In the genomic region with DNA sequence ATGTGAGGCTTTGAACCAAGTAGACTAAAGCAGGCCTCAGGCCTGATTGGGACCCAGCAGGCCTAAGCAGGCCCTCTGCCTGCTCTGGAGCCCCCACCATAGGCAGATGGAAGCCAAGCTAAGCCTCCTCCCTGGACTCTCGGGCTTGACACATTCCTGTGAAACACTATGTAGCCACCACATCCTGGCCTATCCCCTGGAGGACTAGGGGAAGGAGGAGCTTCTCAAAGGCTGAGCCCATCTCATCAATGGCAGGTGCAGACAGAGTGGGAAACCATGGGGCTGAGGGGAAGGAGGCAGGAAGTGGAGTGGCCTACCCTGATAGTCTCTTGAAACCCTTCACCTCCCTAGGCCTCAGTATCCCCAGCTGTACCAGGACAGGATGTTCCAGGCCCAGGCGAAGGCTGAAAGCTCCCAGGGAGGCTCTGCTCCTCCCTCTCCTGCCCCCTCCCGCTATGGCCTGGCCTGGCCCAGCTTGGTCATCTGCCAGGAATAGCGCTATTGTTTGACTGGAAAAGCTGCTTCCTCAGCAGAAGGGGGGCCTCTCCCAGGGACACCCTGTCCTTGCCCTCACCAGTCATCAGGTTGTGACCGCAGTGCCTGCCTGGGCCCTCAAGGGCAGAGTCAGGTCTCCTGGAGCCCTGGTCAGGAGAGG, we compare ENCODE assay signal across 8 cellular contexts. TPM values are rescaled to one million over a fixed set of nuclear protein-coding genes. Genes with fewer than 3 reads are reported as not detected.
DNase-seq lines count a peak whose midpoint lies in the region; ATAC-seq and TF ChIP-seq lines count a peak whose summit lies in the region.

No MANE protein-coding gene starts in this region.

- H2AFZ ChIP-seq in PC-3 (ENCODE audit: low read length) = no peak overlapping the region

- H3K36me3 ChIP-seq in PC-3 (ENCODE audit: low read depth, low read length) (peaks cover 3% of the 10 kb centered on the region; the same call in 1 of the 2 replicates), right lobe of liver (peaks cover 0 to 33% (median 6%) of the 10 kb centered on the region in 4 donors)

- H3F3A ChIP-seq in PC-3 (ENCODE audit: low read length, unreplicated experiment) = no peaks in the 10 kb centered on the region

- no TSS peak for BruUV-seq in PC-3 (replicated peaks; lab: Mats Ljungman, UMichigan)

- ATAC-seq in PC-3 (peak; percentile 14; the same call in 1 of the 2 replicates), right lobe of liver (peak; percentile 28 to 46 (median 32)), GM19023 (IDR thresholded peaks at IDR 0.05; ENCODE audit: unreplicated experiment) (no peak), GM18870 (IDR thresholded peaks at IDR 0.05; ENCODE audit: unreplicated experiment) (no peak)

- no peak overlapping the region for H3K4me2 ChIP-seq in PC-3 (ENCODE audit: low read length)

- peak overlapping the region; percentile 8; the same call in 1 of the 2 replicates for H3K27ac ChIP-seq in PC-3 (ENCODE audit: low read length)
- H3K27ac ChIP-seq in right lobe of liver = peak overlapping the region; percentile 44 to 75 (median 68)
- peak overlapping the region; percentile 85 for H3K27ac ChIP-seq in temporal lobe (ENCODE audit: low read depth, low read length)

- TF ChIP-seq CTCF in PC-3 (conservative IDR thresholded peaks at IDR 0.05; ENCODE audit: low read depth, low read length) (no peak), right lobe of liver (IDR thresholded peaks at IDR 0.05) (no peak)

- no peaks in the 10 kb centered on the region for H3K9me2 ChIP-seq in PC-3 (replicated peaks; ENCODE audit: low read length)

- intact Hi-C loops in PC-3 (cut with micrococcal nuclease) (no loop called here), right lobe of liver (cut with DNase I) (no loop called here)

- POLR2A ChIA-PET in PC-3 (lab: Charles Lee; ENCODE audit: unreplicated experiment) = no interaction called here

- no peak overlapping the region for H3K9ac ChIP-seq in PC-3 (ENCODE audit: low read length)

- H3K4me1 ChIP-seq in PC-3 (ENCODE audit: insufficient read depth, low read length) (peaks cover 25% of the 10 kb centered on the region), right lobe of liver (peaks cover 0 to 35% (median 19%) of the 10 kb centered on the region in 4 donors)

- no peaks in the 10 kb centered on the region for H3K9me3 ChIP-seq in PC-3 (ENCODE audit: low read length)
- no peaks in the 10 kb centered on the region for H3K9me3 ChIP-seq in right lobe of liver

- 8% methylated on average over 2 of the region's 5 CpGs for whole genome bisulfite sequencing in right lobe of liver (ENCODE audit: insufficient coverage, low coverage, low lambda C conversion rate, missing lambda C conversion rate)

- CTCF ChIA-PET in PC-3 (lab: Charles Lee) = interaction anchor here (1.6 kb wide), 1 partner anchor 97 kb away, joined by 7 read pairs; a partner anchor contains a TSS

- H3K27me3 ChIP-seq in PC-3 (ENCODE audit: low read length) = no peaks in the 10 kb centered on the region
- no peaks in the 10 kb centered on the region for H3K27me3 ChIP-seq in right lobe of liver

- no peak for TF ChIP-seq POLR2A in right lobe of liver (IDR thresholded peaks at IDR 0.05)

- H3K79me2 ChIP-seq in PC-3 (ENCODE audit: low read length) = 0 out of 2 replicates have a peak, but pooled peaks cover 3% of the 10 kb centered on the region

- H3K4me3 ChIP-seq in PC-3 (ENCODE audit: low read length) (no peak overlapping the region), right lobe of liver (no peak overlapping the region)

- H4K20me1 ChIP-seq in PC-3 (ENCODE audit: low read length) = no peaks in the 10 kb centered on the region

- DNase-seq in DMS79 treated with DMSO at 0.1 percent for 48 hours (lab: John Stamatoyannopoulos, UW) (peak; percentile 30), DMS79 (lab: John Stamatoyannopoulos, UW) (no peak), PC-3 (peak; percentile 62), dedifferentiated amniotic fluid mesenchymal stem cell (ENCODE audit: extremely low spot score) (peak; percentile 19), right lobe of liver (peak; percentile 83 to 92 (median 88))

RNA-seq across cellular contexts. Expression of a gene that starts 1.5 kb away (rescaled TPM):
- 4.2 and 6.1 TPM in 2 replicates for total RNA-seq in PC-3 (2014; rRNA removed)
- total RNA-seq in right lobe of liver = 1 to 10 TPM in 5 of 6 experiments, under 1 TPM in 1; 0.86 to 8.6 (median 4.0) TPM
- total RNA-seq in temporal lobe = 1.5 TPM

RNA-seq across cellular contexts. Expression of a gene that starts 24.2 kb away (rescaled TPM):
- total RNA-seq in PC-3 (2014; rRNA removed) (not detected in 2 replicates), right lobe of liver (under 1 TPM in 4 of 6 experiments, not detected in 2; 0.10 to 0.75 (median 0.19) TPM), temporal lobe (0.25 TPM)

RNA-seq across cellular contexts. Expression of a gene that starts 35.9 kb away (rescaled TPM):
- total RNA-seq in PC-3 (2014; rRNA removed) (12.6 and 19.5 TPM in 2 replicates), right lobe of liver (10 to 100 TPM in 3 of 6 experiments, 1 to 10 TPM in 3; 6.6 to 12.6 (median 10.0) TPM), temporal lobe (9.3 TPM)

RNA-seq across cellular contexts. Expression of a gene that starts 44.2 kb away (rescaled TPM):
- 64.1 and 71.6 TPM in 2 replicates for total RNA-seq in PC-3 (2014; rRNA removed)
- 1 to 10 TPM in 3 of 6 experiments, under 1 TPM in 1, not detected in 2; 0.15 to 2.0 (median 1.6) TPM for total RNA-seq in right lobe of liver
- not detected for total RNA-seq in temporal lobe

Comparison
In these comparisons a context has a peak if more than half of its experiments do, and no peak if none do; other contexts are left out.
1. ATAC-seq: peak in PC-3 (single experiment) and right lobe of liver (4 of 4); none in GM19023 (single experiment) and GM18870 (single experiment).
2. H3K27ac ChIP-seq: peak in every context shown above with its lines; median percentile 85 in temporal lobe; 68 in right lobe of liver; 8 in PC-3.